ENCODE assay signal across 8 cellular contexts in genomic region chr2:63589148-63589972, GRCh38. TPM values are rescaled to one million over a fixed set of nuclear protein-coding genes. Genes with fewer than 3 reads are reported as not detected.
A peak's percentile ranks its signal among the peaks of the same experiment; 100 is the strongest.
DNase-seq lines count a peak whose midpoint lies in the region; ATAC-seq and TF ChIP-seq lines count a peak whose summit lies in the region.

No MANE protein-coding gene starts in this region.

- H3K27ac Mint-ChIP-seq in activated CD4-positive, alpha-beta T cell treated with anti-CD3 and anti-CD28 coated beads, Interleukin-2, amount 10 ng/mL, durations not matched to agents 7 days and 5 days, result peak overlapping the region; percentile 95

- peak; percentile 8 for ATAC-seq in HG02943 (IDR thresholded peaks at IDR 0.05; ENCODE audit: low read depth, unreplicated experiment)

- no peaks in the 10 kb centered on the region for H3K9me3 Mint-ChIP-seq in activated CD4-positive, alpha-beta T cell treated with anti-CD3 and anti-CD28 coated beads, Interleukin-2, amount 10 ng/mL, durations not matched to agents 7 days and 5 days

- no peak for TF ChIP-seq RAD21 in neural cell (conservative IDR thresholded peaks at IDR 0.05)

- H4K20me1 ChIP-seq in neural cell (ENCODE audit: insufficient read depth), result no peaks in the 10 kb centered on the region

- peaks cover 18% of the 10 kb centered on the region for H3K36me3 Mint-ChIP-seq in activated CD4-positive, alpha-beta T cell treated with anti-CD3 and anti-CD28 coated beads, Interleukin-2, amount 10 ng/mL, durations not matched to agents 7 days and 5 days (ENCODE audit: low read depth)

- H3K27me3 ChIP-seq in neural cell (ENCODE audit: insufficient read depth, low read depth, low read length), result no peaks in the 10 kb centered on the region

- peaks cover 48% of the 10 kb centered on the region for H3K79me2 ChIP-seq in neural cell (replicated peaks; ENCODE audit: insufficient read depth, low read length)

- H3K4me1 Mint-ChIP-seq in activated CD4-positive, alpha-beta T cell treated with anti-CD3 and anti-CD28 coated beads, Interleukin-2, amount 10 ng/mL, durations not matched to agents 7 days and 5 days, result peaks cover 42% of the 10 kb centered on the region

- peak overlapping the region; percentile 98 for H2AFZ ChIP-seq in neural cell (ENCODE audit: low read depth, low read length)

- H3K9me2 ChIP-seq in neural cell (ENCODE audit: insufficient read depth, low read length), result no peaks in the 10 kb centered on the region

- peak overlapping the region; percentile 76 for H3K4me2 ChIP-seq in neural cell (ENCODE audit: low read length)

- peak overlapping the region; percentile 96 for H3K4me3 Mint-ChIP-seq in activated CD4-positive, alpha-beta T cell treated with anti-CD3 and anti-CD28 coated beads, Interleukin-2, amount 10 ng/mL, durations not matched to agents 7 days and 5 days

- H3F3A ChIP-seq in neural cell (ENCODE audit: insufficient read depth, low read length, poor library complexity, severe bottlenecking), result no peaks in the 10 kb centered on the region

- no peak for DNase-seq in activated CD4-positive, alpha-beta T cell treated with anti-CD3 and anti-CD28 coated beads, Interleukin-2, amount 10 ng/mL, durations not matched to agents 7 days and 5 days
- no peak for DNase-seq in activated CD4-positive, alpha-beta T cell treated with anti-CD3 and anti-CD28 coated beads for 48 hours
- DNase-seq in SK-MEL-5 (ENCODE audit: low read depth, low spot score), result peak; percentile 34
- DNase-seq in epithelial cell of proximal tubule (ENCODE audit: low read depth), result no peak
- no peak for DNase-seq in HuH-7 (ENCODE audit: low spot score)
- DNase-seq in AG08396 (ENCODE audit: low spot score), result no peak

- peak overlapping the region; percentile 83 for H3K4me3 ChIP-seq in epithelial cell of proximal tubule (ENCODE audit: low read depth, low read length)
- H3K4me3 ChIP-seq in neural cell (ENCODE audit: low read length), result peak overlapping the region; percentile 94

- TF ChIP-seq CTCF in epithelial cell of proximal tubule (conservative IDR thresholded peaks at IDR 0.05; ENCODE audit: low read depth, low read length) (no peak), neural cell (IDR thresholded peaks at IDR 0.05; ENCODE audit: poor library complexity, severe bottlenecking) (no peak)

- H3K36me3 ChIP-seq in neural cell (ENCODE audit: insufficient read depth, low read length), result peaks cover under 1% of the 10 kb centered on the region

- H3K27ac ChIP-seq in neural cell (ENCODE audit: low read length), result peak overlapping the region; percentile 96

- no peaks in the 10 kb centered on the region for H3K27me3 Mint-ChIP-seq in activated CD4-positive, alpha-beta T cell treated with anti-CD3 and anti-CD28 coated beads, Interleukin-2, amount 10 ng/mL, durations not matched to agents 7 days and 5 days

- H3K9ac ChIP-seq in neural cell (ENCODE audit: low read length), result peak overlapping the region; percentile 93

- TF ChIP-seq EP300 in neural cell (conservative IDR thresholded peaks at IDR 0.05; ENCODE audit: poor library complexity, severe bottlenecking), result no peak

- no peaks in the 10 kb centered on the region for H3K9me3 ChIP-seq in neural cell (ENCODE audit: low read length)

- in situ Hi-C loops in SK-MEL-5 (cut with HindIII; ENCODE audit: low pct_unique_long_range_greater_than_20kb, low sequenced_read_pairs), result no loop called here

- CTCF ChIA-PET in activated CD4-positive, alpha-beta T cell treated with anti-CD3 and anti-CD28 coated beads, Interleukin-2, amount 10 ng/mL, durations not matched to agents 7 days and 5 days (lab: Charles Lee), result interaction anchor here (0.6 to 1.9 kb wide), 6 partner anchors 10 to 625 kb away, joined by 3 to 6 read pairs (median 4); no protein-coding TSS in a partner anchor

- POLR2A ChIA-PET in activated CD4-positive, alpha-beta T cell treated with anti-CD3 and anti-CD28 coated beads, Interleukin-2, amount 10 ng/mL, durations not matched to agents 7 days and 5 days (lab: Charles Lee), result interaction anchor here (1.1 to 1.2 kb wide), 2 partner anchors 11 to 267 kb away, joined by 3 read pairs; no protein-coding TSS in a partner anchor

TF ChIP-seq in neural cell, 6 proteins besides CTCF, POLR2A, EP300 and RAD21:
- TF ChIP-seq POLR2AphosphoS5 (IDR thresholded peaks at IDR 0.05) (peak; percentile 53), EZH2 (IDR thresholded peaks at IDR 0.05; ENCODE audit: borderline replicate concordance, insufficient read depth, low read length, poor library complexity, severe bottlenecking) (no peak)
- TF ChIP-seq, protein P1, sequence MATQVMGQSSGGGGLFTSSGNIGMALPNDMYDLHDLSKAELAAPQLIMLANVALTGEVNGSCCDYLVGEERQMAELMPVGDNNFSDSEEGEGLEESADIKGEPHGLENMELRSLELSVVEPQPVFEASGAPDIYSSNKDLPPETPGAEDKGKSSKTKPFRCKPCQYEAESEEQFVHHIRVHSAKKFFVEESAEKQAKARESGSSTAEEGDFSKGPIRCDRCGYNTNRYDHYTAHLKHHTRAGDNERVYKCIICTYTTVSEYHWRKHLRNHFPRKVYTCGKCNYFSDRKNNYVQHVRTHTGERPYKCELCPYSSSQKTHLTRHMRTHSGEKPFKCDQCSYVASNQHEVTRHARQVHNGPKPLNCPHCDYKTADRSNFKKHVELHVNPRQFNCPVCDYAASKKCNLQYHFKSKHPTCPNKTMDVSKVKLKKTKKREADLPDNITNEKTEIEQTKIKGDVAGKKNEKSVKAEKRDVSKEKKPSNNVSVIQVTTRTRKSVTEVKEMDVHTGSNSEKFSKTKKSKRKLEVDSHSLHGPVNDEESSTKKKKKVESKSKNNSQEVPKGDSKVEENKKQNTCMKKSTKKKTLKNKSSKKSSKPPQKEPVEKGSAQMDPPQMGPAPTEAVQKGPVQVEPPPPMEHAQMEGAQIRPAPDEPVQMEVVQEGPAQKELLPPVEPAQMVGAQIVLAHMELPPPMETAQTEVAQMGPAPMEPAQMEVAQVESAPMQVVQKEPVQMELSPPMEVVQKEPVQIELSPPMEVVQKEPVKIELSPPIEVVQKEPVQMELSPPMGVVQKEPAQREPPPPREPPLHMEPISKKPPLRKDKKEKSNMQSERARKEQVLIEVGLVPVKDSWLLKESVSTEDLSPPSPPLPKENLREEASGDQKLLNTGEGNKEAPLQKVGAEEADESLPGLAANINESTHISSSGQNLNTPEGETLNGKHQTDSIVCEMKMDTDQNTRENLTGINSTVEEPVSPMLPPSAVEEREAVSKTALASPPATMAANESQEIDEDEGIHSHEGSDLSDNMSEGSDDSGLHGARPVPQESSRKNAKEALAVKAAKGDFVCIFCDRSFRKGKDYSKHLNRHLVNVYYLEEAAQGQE (IDR thresholded peaks at IDR 0.05; ENCODE audit: borderline replicate concordance), result peak; percentile 66

RNA-seq across cellular contexts. Expression of gene MDH1, which starts 0.6 kb away (rescaled TPM):
- 100 to 1,000 TPM; 164 to 176 TPM for total RNA-seq in activated CD4-positive, alpha-beta T cell treated with anti-CD3 and anti-CD28 coated beads, Interleukin-2, amount 10 ng/mL, durations not matched to agents 7 days and 5 days
- 774 and 885 TPM in 2 replicates for total RNA-seq in SK-MEL-5 (2014; rRNA removed; shearing (Covaris generic))
- polyA plus RNA-seq in SK-MEL-5 (2015; cell fraction: cytosol; rRNA removed), result 389 and 426 TPM in 2 replicates
- polyA plus RNA-seq in SK-MEL-5 (2015; cell fraction: nucleus; rRNA removed), result 294 and 353 TPM in 2 replicates
- total RNA-seq in epithelial cell of proximal tubule, result 209 and 227 TPM in 2 replicates
- polyA plus RNA-seq in neural cell, result 461 and 511 TPM in 2 replicates
- polyA minus RNA-seq in neural cell, result 206 and 223 TPM in 2 replicates

RNA-seq across cellular contexts. Expression of gene WDPCP, which starts 1.1 kb away (rescaled TPM):
- total RNA-seq in activated CD4-positive, alpha-beta T cell treated with anti-CD3 and anti-CD28 coated beads, Interleukin-2, amount 10 ng/mL, durations not matched to agents 7 days and 5 days, result 1 to 10 TPM; 6.3 to 7.7 TPM
- 13.0 and 16.1 TPM in 2 replicates for total RNA-seq in SK-MEL-5 (2014; rRNA removed; shearing (Covaris generic))
- polyA plus RNA-seq in SK-MEL-5 (2015; cell fraction: cytosol; rRNA removed), result 6.8 and 10.1 TPM in 2 replicates
- 17.7 and 24.3 TPM in 2 replicates for polyA plus RNA-seq in SK-MEL-5 (2015; cell fraction: nucleus; rRNA removed)
- 1.6 and 2.6 TPM in 2 replicates for total RNA-seq in epithelial cell of proximal tubule
- polyA plus RNA-seq in neural cell, result 5.8 and 8.9 TPM in 2 replicates
- polyA minus RNA-seq in neural cell, result 26.0 and 26.3 TPM in 2 replicates
